Comparison of ENCODE assay signal across 20 cellular contexts in the genomic region with DNA sequence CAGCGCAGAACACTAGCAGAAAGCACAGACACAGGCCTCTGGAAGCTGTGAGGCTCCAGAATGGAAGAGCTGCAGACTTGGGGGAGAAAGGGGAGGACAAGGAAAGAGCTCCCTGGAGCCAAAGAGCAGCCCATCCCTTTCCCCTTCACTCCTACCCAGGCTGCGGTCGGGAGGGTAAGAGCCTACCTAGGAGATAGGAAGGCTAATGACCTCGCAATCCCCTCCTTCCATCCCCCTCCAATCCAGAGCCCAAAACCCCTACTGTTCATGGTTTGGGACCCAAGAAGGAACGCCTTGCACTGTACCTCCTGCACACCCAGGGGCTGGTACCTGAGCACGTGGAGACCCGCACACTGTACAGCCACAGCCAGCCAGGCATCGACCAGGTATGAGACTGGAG. TPM values are rescaled to one million over a fixed set of nuclear protein-coding genes. Genes with fewer than 3 reads are reported as not detected.
A peak's percentile ranks its signal among the peaks of the same experiment; 100 is the strongest.
DNase-seq lines count a peak whose midpoint lies in the region; ATAC-seq and TF ChIP-seq lines count a peak whose summit lies in the region.
"Had no signal": no experiment of that assay in that cellular context is flagged by ENCODE, and none has a peak within 500 bp of the region (broad histone marks: within the 10 kb centered on the region; RNA-seq: fewer than 3 reads in every experiment).

No MANE protein-coding gene starts in this region.

- H2BK12ac ChIP-seq in neuronal stem cell (ENCODE audit: low read length), result no peak overlapping the region

- H3K4me3 Mint-ChIP-seq in activated CD4-positive, alpha-beta memory T cell treated with anti-CD3 and anti-CD28 coated beads for 36 hours, result no peak overlapping the region
- H3K4me3 Mint-ChIP-seq in activated CD4-positive, alpha-beta memory T cell treated with anti-CD3 and anti-CD28 coated beads, Interleukin-2, amount 10 ng/mL, durations not matched to agents 7 days and 5 days, result no peak overlapping the region
- no peak overlapping the region for H3K4me3 Mint-ChIP-seq in MCF 10A (ENCODE audit: unreplicated experiment)
- H3K4me3 Mint-ChIP-seq: CD4-positive, CD25-positive, alpha-beta regulatory T cell; CD8-positive, alpha-beta memory T cell had no signal

- H3K18ac ChIP-seq in neuronal stem cell (ENCODE audit: low read length), result no peak overlapping the region

- no peak overlapping the region for H3K4me3 ChIP-seq in breast epithelium
- H3K4me3 ChIP-seq in neuronal stem cell (ENCODE audit: low read length in 2 of 2), result no peak overlapping the region
- no peak overlapping the region for H3K4me3 ChIP-seq in mucosa of descending colon
- H3K4me3 ChIP-seq: A549, BLaER1, HAP-1 had no signal

- H2BK120ac ChIP-seq in neuronal stem cell (ENCODE audit: low read depth, low read length), result no peak overlapping the region

- intact Hi-C loops in activated CD4-positive, alpha-beta memory T cell treated with anti-CD3 and anti-CD28 coated beads for 36 hours (cut with micrococcal nuclease), result no loop called here
- intact Hi-C loops in MCF 10A (cut with micrococcal nuclease) (no loop called here), breast epithelium (cut with DNase I; ENCODE audit: low total_unique reads) (no loop called here), mucosa of descending colon (cut with DNase I, micrococcal nuclease) (no loop called here)

- no peak overlapping the region for H3K14ac ChIP-seq in neuronal stem cell (ENCODE audit: low read length)

- CTCF ChIA-PET in activated CD4-positive, alpha-beta memory T cell treated with anti-CD3 and anti-CD28 coated beads for 36 hours (lab: Charles Lee), result interaction anchor here (0.6 kb wide), 1 partner anchor 254 kb away, joined by 3 read pairs; no protein-coding TSS in a partner anchor
- CTCF ChIA-PET in activated CD4-positive, alpha-beta memory T cell treated with anti-CD3 and anti-CD28 coated beads, Interleukin-2, amount 10 ng/mL, durations not matched to agents 7 days and 5 days (lab: Charles Lee), result no interaction called here
- CTCF ChIA-PET in MCF 10A (lab: Yijun Ruan, JAX), result interaction anchor here (1.1 to 1.2 kb wide), 2 partner anchors 62 to 251 kb away, joined by 3 to 6 read pairs; no protein-coding TSS in a partner anchor

- no peaks in the 10 kb centered on the region for H3K4me1 Mint-ChIP-seq in activated CD4-positive, alpha-beta memory T cell treated with anti-CD3 and anti-CD28 coated beads for 36 hours (ENCODE audit: low read depth)
- H3K4me1 Mint-ChIP-seq in activated CD4-positive, alpha-beta memory T cell treated with anti-CD3 and anti-CD28 coated beads, Interleukin-2, amount 10 ng/mL, durations not matched to agents 7 days and 5 days, result no peaks in the 10 kb centered on the region
- H3K4me1 Mint-ChIP-seq in MCF 10A (ENCODE audit: insufficient read depth, unreplicated experiment), result peaks cover 5% of the 10 kb centered on the region
- H3K4me1 Mint-ChIP-seq: CD4-positive, CD25-positive, alpha-beta regulatory T cell; CD8-positive, alpha-beta memory T cell had no signal

- H2BK15ac ChIP-seq in neuronal stem cell (ENCODE audit: low read length), result no peak overlapping the region

- TF ChIP-seq POLR2A in breast epithelium (IDR thresholded peaks at IDR 0.05), result no peak

- POLR2A ChIA-PET in activated CD4-positive, alpha-beta memory T cell treated with anti-CD3 and anti-CD28 coated beads for 36 hours (lab: Charles Lee), result no interaction called here
- POLR2A ChIA-PET in activated CD4-positive, alpha-beta memory T cell treated with anti-CD3 and anti-CD28 coated beads, Interleukin-2, amount 10 ng/mL, durations not matched to agents 7 days and 5 days (lab: Charles Lee), result no interaction called here
- POLR2A ChIA-PET in MCF 10A (lab: Yijun Ruan, JAX), result interaction anchor here (1.1 kb wide), 1 partner anchor 20 kb away, joined by 4 read pairs; no protein-coding TSS in a partner anchor

- BruUV-seq in MCF 10A (replicated peaks; lab: Mats Ljungman, UMichigan), result no TSS peak

- no peak overlapping the region for H4K8ac ChIP-seq in neuronal stem cell (ENCODE audit: low read depth, low read length)

- H3K79me1 ChIP-seq in neuronal stem cell (ENCODE audit: low read depth, low read length), result no peaks in the 10 kb centered on the region

- H3K9ac ChIP-seq in neuronal stem cell (ENCODE audit: low read depth, low read length, poor library complexity), result no peak overlapping the region
- H3K9ac ChIP-seq: BLaER1 had no signal

- H3K4me2 ChIP-seq in neuronal stem cell (ENCODE audit: insufficient read depth, low read length, poor library complexity, severe bottlenecking), result no peak overlapping the region
- H3K4me2 ChIP-seq: A549 had no signal

- H2BK5ac ChIP-seq in neuronal stem cell (ENCODE audit: low read length), result no peak overlapping the region

- H3K9me3 ChIP-seq in breast epithelium (no peaks in the 10 kb centered on the region), neuronal stem cell (replicated peaks in 1 of 2; ENCODE audit: control insufficient read depth in 2 of 2, insufficient read depth in 1 of 2, low read depth in 1 of 2, low read length in 2 of 2) (no peaks in the 10 kb centered on the region), mucosa of descending colon (no peaks in the 10 kb centered on the region)
- H3K9me3 ChIP-seq: A549, BLaER1, HAP-1 had no signal

- ATAC-seq in mucosa of descending colon, result no peak
- ATAC-seq: A549, HepG2 had no signal

- WGBS in neuronal stem cell (ENCODE audit: extremely low coverage in 2 of 2, insufficient read length in 2 of 2, insufficient replicate concordance in 1 of 2), 2 donors, result no CpG with 5 or more reads among the region's 8 CpGs

- H3K27me3 ChIP-seq in breast epithelium (no peaks in the 10 kb centered on the region), neuronal stem cell (ENCODE audit: control insufficient read depth in 3 of 3, insufficient read depth in 3 of 3, low read depth in 1 of 3, low read length in 3 of 3) (no peaks in the 10 kb centered on the region)
- H3K27me3 ChIP-seq: BLaER1 had no signal

- H3K27ac Mint-ChIP-seq in activated CD4-positive, alpha-beta memory T cell treated with anti-CD3 and anti-CD28 coated beads for 36 hours, result no peak overlapping the region
- H3K27ac Mint-ChIP-seq in activated CD4-positive, alpha-beta memory T cell treated with anti-CD3 and anti-CD28 coated beads, Interleukin-2, amount 10 ng/mL, durations not matched to agents 7 days and 5 days, result no peak overlapping the region
- H3K27ac Mint-ChIP-seq in MCF 10A (ENCODE audit: low read depth, unreplicated experiment), result peak overlapping the region; percentile 16
- H3K27ac Mint-ChIP-seq: CD4-positive, CD25-positive, alpha-beta regulatory T cell had no signal

- no peaks in the 10 kb centered on the region for H3K36me3 Mint-ChIP-seq in activated CD4-positive, alpha-beta memory T cell treated with anti-CD3 and anti-CD28 coated beads for 36 hours
- H3K36me3 Mint-ChIP-seq in activated CD4-positive, alpha-beta memory T cell treated with anti-CD3 and anti-CD28 coated beads, Interleukin-2, amount 10 ng/mL, durations not matched to agents 7 days and 5 days (ENCODE audit: low read depth), result peaks cover 3% of the 10 kb centered on the region
- H3K36me3 Mint-ChIP-seq in MCF 10A (ENCODE audit: insufficient read depth, unreplicated experiment), result no peaks in the 10 kb centered on the region

- H2AFZ ChIP-seq in neuronal stem cell (ENCODE audit: low read length), result no peak overlapping the region

- H3K27ac ChIP-seq in breast epithelium, result no peak overlapping the region
- no peak overlapping the region for H3K27ac ChIP-seq in neuronal stem cell (replicated peaks; ENCODE audit: low read length)
- H3K27ac ChIP-seq: 22Rv1, A549, BLaER1 had no signal

- H4K91ac ChIP-seq in neuronal stem cell (ENCODE audit: low read depth, low read length, poor library complexity), result no peak overlapping the region

- H2AK5ac ChIP-seq in neuronal stem cell (ENCODE audit: low read depth, low read length), result no peak overlapping the region

- no peaks in the 10 kb centered on the region for H3K36me3 ChIP-seq in breast epithelium
- H3K36me3 ChIP-seq in neuronal stem cell (replicated peaks in 1 of 2; ENCODE audit: control insufficient read depth in 2 of 2, insufficient read depth in 2 of 2, low read length in 2 of 2), result peaks cover 7 to 31% of the 10 kb centered on the region in 2 donors
- H3K36me3 ChIP-seq in mucosa of descending colon (ENCODE audit: low read depth), result no peaks in the 10 kb centered on the region

- no peaks in the 10 kb centered on the region for H3K27me3 Mint-ChIP-seq in activated CD4-positive, alpha-beta memory T cell treated with anti-CD3 and anti-CD28 coated beads for 36 hours
- H3K27me3 Mint-ChIP-seq in activated CD4-positive, alpha-beta memory T cell treated with anti-CD3 and anti-CD28 coated beads, Interleukin-2, amount 10 ng/mL, durations not matched to agents 7 days and 5 days, result no peaks in the 10 kb centered on the region
- no peaks in the 10 kb centered on the region for H3K27me3 Mint-ChIP-seq in MCF 10A (ENCODE audit: insufficient read depth, unreplicated experiment)
- H3K27me3 Mint-ChIP-seq: CD4-positive, CD25-positive, alpha-beta regulatory T cell; CD8-positive, alpha-beta memory T cell had no signal

- no peaks in the 10 kb centered on the region for H3K9me3 Mint-ChIP-seq in activated CD4-positive, alpha-beta memory T cell treated with anti-CD3 and anti-CD28 coated beads for 36 hours
- H3K9me3 Mint-ChIP-seq in activated CD4-positive, alpha-beta memory T cell treated with anti-CD3 and anti-CD28 coated beads, Interleukin-2, amount 10 ng/mL, durations not matched to agents 7 days and 5 days, result no peaks in the 10 kb centered on the region
- no peaks in the 10 kb centered on the region for H3K9me3 Mint-ChIP-seq in MCF 10A (ENCODE audit: unreplicated experiment)
- H3K9me3 Mint-ChIP-seq: CD4-positive, CD25-positive, alpha-beta regulatory T cell; CD8-positive, alpha-beta memory T cell had no signal

- H3K4ac ChIP-seq in neuronal stem cell (ENCODE audit: low read length), result no peak overlapping the region

- DNase-seq in activated CD4-positive, alpha-beta memory T cell treated with anti-CD3 and anti-CD28 coated beads for 36 hours, result peak; percentile 5
- no peak for DNase-seq in activated CD4-positive, alpha-beta memory T cell treated with anti-CD3 and anti-CD28 coated beads, Interleukin-2, amount 10 ng/mL, durations not matched to agents 7 days and 5 days
- DNase-seq in MCF 10A (ENCODE audit: unreplicated experiment) (no peak), breast epithelium (ENCODE audit: low spot score in 2 of 2) (no peak), neuronal stem cell (ENCODE audit: low spot score) (no peak), mucosa of descending colon (no peak), C1 segment of cervical spinal cord (lab: John Stamatoyannopoulos, UW) (no peak)
- DNase-seq: CD4-positive, CD25-positive, alpha-beta regulatory T cell; CD8-positive, alpha-beta memory T cell; COR-L47; DMS 273 treated with DMSO at 0.1 percent for 48 hours; DMS53; DND-41; EL had no signal

- TF ChIP-seq CTCF in MCF 10A (IDR thresholded peaks at IDR 0.05; ENCODE audit: unreplicated experiment), result no peak
- TF ChIP-seq CTCF in breast epithelium (IDR thresholded peaks at IDR 0.05), result no peak
- TF ChIP-seq CTCF in mucosa of descending colon (IDR thresholded peaks at IDR 0.05), result no peak

- H3K23ac ChIP-seq in neuronal stem cell (ENCODE audit: low read depth, low read length, poor library complexity), result peak overlapping the region; percentile 57

- H3K4me1 ChIP-seq in breast epithelium, result no peaks in the 10 kb centered on the region
- H3K4me1 ChIP-seq in neuronal stem cell (ENCODE audit: control insufficient read depth in 2 of 2, insufficient read depth in 1 of 2, low read depth in 1 of 2, low read length in 2 of 2), result no peaks in the 10 kb centered on the region
- H3K4me1 ChIP-seq in mucosa of descending colon (ENCODE audit: low read depth), result no peaks in the 10 kb centered on the region
- H3K4me1 ChIP-seq: A549, HAP-1 had no signal

RNA-seq across cellular contexts. Expression of gene LMAN2L, which starts 39.8 kb away (rescaled TPM):
- total RNA-seq in activated CD4-positive, alpha-beta memory T cell treated with anti-CD3 and anti-CD28 coated beads for 36 hours, result 1 to 10 TPM; 5.7 to 6.1 TPM
- total RNA-seq in activated CD4-positive, alpha-beta memory T cell treated with anti-CD3 and anti-CD28 coated beads, Interleukin-2, amount 10 ng/mL, durations not matched to agents 7 days and 5 days, result 10 to 100 TPM; 10.8 to 12.2 TPM
- 6.5 and 7.1 TPM in 2 replicates for total RNA-seq in MCF 10A (2022)
- 10 to 100 TPM; 21.9 to 39.8 (median 24.3) TPM for total RNA-seq in breast epithelium
- polyA plus RNA-seq in neuronal stem cell (2013, experiment 1 of 2), result 17.6 TPM
- 18.5 TPM for polyA plus RNA-seq in neuronal stem cell (2013, experiment 2 of 2)
- total RNA-seq in mucosa of descending colon, result 10 to 100 TPM; 11.2 to 21.0 (median 14.2) TPM

RNA-seq across cellular contexts. Expression of gene FER1L5, which starts 57.5 kb away (rescaled TPM):
- total RNA-seq in activated CD4-positive, alpha-beta memory T cell treated with anti-CD3 and anti-CD28 coated beads for 36 hours, result not detected
- total RNA-seq in activated CD4-positive, alpha-beta memory T cell treated with anti-CD3 and anti-CD28 coated beads, Interleukin-2, amount 10 ng/mL, durations not matched to agents 7 days and 5 days, result not detected
- not detected in 2 replicates for total RNA-seq in MCF 10A (2022)
- total RNA-seq in breast epithelium, result under 1 TPM in 2 of 3 donors, not detected in 1; 0.73 to 0.98 TPM
- polyA plus RNA-seq in neuronal stem cell (2013, experiment 1 of 2), result 0.47 TPM
- polyA plus RNA-seq in neuronal stem cell (2013, experiment 2 of 2), result 0.47 TPM
- total RNA-seq in mucosa of descending colon, result under 1 TPM in 1 of 3 donors, not detected in 2; 0.09 TPM
- total RNA-seq: CD4-positive, CD25-positive, alpha-beta regulatory T cell; CD8-positive, alpha-beta memory T cell; G401 had no signal
- polyA plus RNA-seq: CD8-positive, alpha-beta memory T cell had no signal
